In genomic region chr1:111424281-111424680, GRCh38 we compare ENCODE assay signal across 25 cellular contexts. TPM values are rescaled to one million over a fixed set of nuclear protein-coding genes. Genes with fewer than 3 reads are reported as not detected.
"Had no signal": no experiment of that assay in that cellular context is flagged by ENCODE, and none has a peak within 500 bp of the region (broad histone marks: within the 10 kb centered on the region; RNA-seq: fewer than 3 reads in every experiment).

No MANE protein-coding gene starts in this region.

- H3K9me3 ChIP-seq: heart left ventricle, left lung, lower lobe of right lung, pancreas, psoas muscle, right atrium auricular region, right lobe of liver, tibial nerve, upper lobe of left lung, vagina had no signal

- H3K4me2 ChIP-seq: smooth muscle cell had no signal

- H3K9me3 Mint-ChIP-seq: naive thymus-derived CD8-positive, alpha-beta T cell; stimulated activated memory B cell treated with anti-CD40 and anti-IgM and Interleukin-4, amounts not matched to agents 10 μg/mL and 1 μg/mL and 100 μg/mL, for 72 hours; stimulated activated naive CD8-positive, alpha-beta T cell treated with anti-CD3 and anti-CD28 coated beads, Interleukin-15, amount 100 ng/mL, for 72 hours had no signal

- H3K27me3 Mint-ChIP-seq: stimulated activated memory B cell treated with anti-CD40 and anti-IgM and Interleukin-4, amounts not matched to agents 10 μg/mL and 1 μg/mL and 100 μg/mL, for 72 hours; stimulated activated naive CD8-positive, alpha-beta T cell treated with anti-CD3 and anti-CD28 coated beads, Interleukin-15, amount 100 ng/mL, for 72 hours had no signal

- H3K4me1 ChIP-seq: heart left ventricle, left lung, lower lobe of right lung, pancreas, psoas muscle, right atrium auricular region, tibial nerve, upper lobe of left lung, vagina had no signal

- DNase-seq: heart left ventricle; hypothalamus; islet precursor cell; left colon; left lung; lower lobe of right lung; mammary epithelial cell; mesenchymal stem cell; naive thymus-derived CD8-positive, alpha-beta T cell; pancreas; psoas muscle; right lobe of liver; stimulated activated CD4-positive, alpha-beta T cell treated with anti-CD3 and anti-CD28 coated beads, Interleukin-1b, Interleukin-23, amount 100 ng/mL, for 48 hours; stimulated activated CD4-positive, alpha-beta T cell treated with anti-CD3 and anti-CD28 coated beads, Interleukin-2, amount 100 ng/mL, for 48 hours; stimulated activated CD4-positive, alpha-beta T cell treated with anti-CD3 and anti-CD28 coated beads, Interleukin-4, amount 100 ng/mL, for 4 hours; stimulated activated CD8-positive, alpha-beta memory T cell treated with anti-CD3 and anti-CD28 coated beads, Interleukin-4, amount 100 ng/mL, for 48 hours; stimulated activated naive CD4-positive, alpha-beta T cell treated with Interleukin-2 at 50 U/mL for 16 hours; stimulated activated naive CD8-positive, alpha-beta T cell treated with anti-CD3 and anti-CD28 coated beads, Interleukin-15, amount 100 ng/mL, for 72 hours; substantia nigra; upper lobe of left lung had no signal

- H3K36me3 ChIP-seq: left lung, lower lobe of right lung, pancreas, right atrium auricular region, right lobe of liver, upper lobe of left lung, vagina had no signal

- H3K4me3 ChIP-seq: heart left ventricle, left lung, lower lobe of right lung, pancreas, psoas muscle, right atrium auricular region, right lobe of liver, smooth muscle cell, tibial nerve, upper lobe of left lung, vagina had no signal

- H3K4me3 Mint-ChIP-seq: naive thymus-derived CD8-positive, alpha-beta T cell; stimulated activated memory B cell treated with anti-CD40 and anti-IgM and Interleukin-4, amounts not matched to agents 10 μg/mL and 1 μg/mL and 100 μg/mL, for 72 hours; stimulated activated naive CD8-positive, alpha-beta T cell treated with anti-CD3 and anti-CD28 coated beads, Interleukin-15, amount 100 ng/mL, for 72 hours had no signal

- H3K4me1 Mint-ChIP-seq: stimulated activated memory B cell treated with anti-CD40 and anti-IgM and Interleukin-4, amounts not matched to agents 10 μg/mL and 1 μg/mL and 100 μg/mL, for 72 hours; stimulated activated naive CD8-positive, alpha-beta T cell treated with anti-CD3 and anti-CD28 coated beads, Interleukin-15, amount 100 ng/mL, for 72 hours had no signal

- H3K27ac Mint-ChIP-seq: naive thymus-derived CD8-positive, alpha-beta T cell; stimulated activated memory B cell treated with anti-CD40 and anti-IgM and Interleukin-4, amounts not matched to agents 10 μg/mL and 1 μg/mL and 100 μg/mL, for 72 hours; stimulated activated naive CD8-positive, alpha-beta T cell treated with anti-CD3 and anti-CD28 coated beads, Interleukin-15, amount 100 ng/mL, for 72 hours had no signal

- H3K27ac ChIP-seq: heart left ventricle, left lung, lower lobe of right lung, pancreas, psoas muscle, right atrium auricular region, tibial nerve, upper lobe of left lung, vagina had no signal

- H3K27me3 ChIP-seq: heart left ventricle, left lung, pancreas, right atrium auricular region, right lobe of liver, tibial nerve, upper lobe of left lung, vagina had no signal

RNA-seq across cellular contexts. Expression of gene C1orf162, which starts 49.5 kb away (rescaled TPM):
- total RNA-seq: smooth muscle cell had no signal
